31 cellular contexts compared by ENCODE assay signal in genomic region chr9:118088075-118088474, GRCh38.
DNase-seq lines count a peak whose midpoint lies in the region; ATAC-seq lines count a peak whose summit lies in the region.
"Had no signal": no experiment of that assay in that cellular context is flagged by ENCODE, and none has a peak within 500 bp of the region (broad histone marks: within the 10 kb centered on the region; RNA-seq: fewer than 3 reads in every experiment).

No MANE protein-coding gene starts in this region.

- in situ Hi-C loops in KBM-7 (cut with MboI; ENCODE audit: low pct_unique_long_range_greater_than_20kb, low sequenced_read_pairs) = no loop called here

- DNase-seq in kidney tubule cell (ENCODE audit: low spot score) = peak; percentile 44
- no peak for DNase-seq in KBM-7
- DNase-seq: activated CD4-positive, alpha-beta T cell treated with anti-CD3 and anti-CD28 coated beads, Interleukin-2, amount 50 U/mL, for 1 hour; activated CD8-positive, alpha-beta memory T cell treated with anti-CD3 and anti-CD28 coated beads, Interleukin-2, amount 10 ng/mL, durations not matched to agents 7 days and 5 days; activated naive CD4-positive, alpha-beta T cell treated with anti-CD3 and anti-CD28 coated beads for 36 hours; activated T-cell treated with anti-CD3 and anti-CD28 coated beads, Interleukin-2, amount 50 U/mL, for 48 hours; C1 segment of cervical spinal cord; Caco-2; DMS79 treated with DMSO at 0.1 percent for 48 hours; effector CD8-positive, alpha-beta T cell; erythroblast; glutamatergic neuron; GM23248; islet precursor cell; left ventricle myocardium superior; NCI-H1105; NCI-H187 treated with DMSO at 0.1 percent for 48 hours; NCI-H2171 treated with DMSO at 0.1 percent for 48 hours; NCI-H510A treated with DMSO at 0.1 percent for 48 hours; Peyer's patch; sigmoid colon; SJCRH30; stimulated activated naive B cell treated with anti-CD40 and anti-IgM and Interleukin-4, amounts not matched to agents 10 μg/mL and 1 μg/mL and 100 μg/mL, for 72 hours; upper lobe of right lung had no signal

- ATAC-seq in GM18907 (IDR thresholded peaks at IDR 0.05; ENCODE audit: unreplicated experiment) = peak; percentile 93
- peak; percentile 62 for ATAC-seq in GM21619 (IDR thresholded peaks at IDR 0.05; ENCODE audit: unreplicated experiment)
- peak; percentile 58 for ATAC-seq in HG03469 (IDR thresholded peaks at IDR 0.05; ENCODE audit: unreplicated experiment)
- no peak for ATAC-seq in GM21360 (IDR thresholded peaks at IDR 0.05; ENCODE audit: unreplicated experiment)
- no peak for ATAC-seq in HG02973 (IDR thresholded peaks at IDR 0.05; ENCODE audit: unreplicated experiment)
- ATAC-seq: activated CD8-positive, alpha-beta memory T cell treated with anti-CD3 and anti-CD28 coated beads, Interleukin-2, amount 10 ng/mL, durations not matched to agents 7 days and 5 days; HepG2; left ventricle myocardium superior; upper lobe of right lung; WTC11 had no signal

Comparison
In these comparisons a context has a peak if more than half of its experiments do, and no peak if none do; other contexts are left out.
1. ATAC-seq: peak in GM18907 (single experiment), GM21619 (single experiment) and HG03469 (single experiment); none in GM21360 (single experiment) and HG02973 (single experiment).